ENCODE assay signal across 1 cellular context in the genomic region with DNA sequence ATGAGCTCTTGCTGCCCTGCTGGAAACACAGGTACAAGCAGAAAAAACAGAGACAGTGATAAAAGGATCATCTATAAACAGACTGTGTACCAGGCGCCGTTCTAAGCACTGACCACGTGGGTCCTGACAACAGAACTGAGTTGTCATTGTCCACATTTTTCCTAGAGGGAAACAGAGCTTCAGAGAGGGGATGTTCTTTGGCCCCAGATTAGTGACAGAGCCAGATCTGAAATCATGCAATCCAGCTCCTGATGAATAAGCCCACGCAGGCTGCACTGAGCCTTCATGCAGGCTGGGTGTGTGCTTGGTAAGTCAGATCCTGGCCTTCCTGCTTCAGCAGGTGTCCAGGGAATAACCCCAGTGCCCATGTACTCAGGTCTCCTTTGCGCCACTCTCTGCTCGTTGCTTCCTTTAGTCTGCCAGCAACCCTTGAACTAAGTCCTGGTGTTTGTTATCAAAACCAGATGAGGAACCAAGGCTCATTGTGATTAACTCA.
A peak's percentile ranks its signal among the peaks of the same experiment; 100 is the strongest.
TF ChIP-seq lines count a peak whose summit lies in the region.

No MANE protein-coding gene starts in this region.

TF ChIP-seq in K562, 482 proteins besides CTCF, POLR2A, EP300 and RAD21 (continued from another document):
- TF ChIP-seq, protein P1, sequence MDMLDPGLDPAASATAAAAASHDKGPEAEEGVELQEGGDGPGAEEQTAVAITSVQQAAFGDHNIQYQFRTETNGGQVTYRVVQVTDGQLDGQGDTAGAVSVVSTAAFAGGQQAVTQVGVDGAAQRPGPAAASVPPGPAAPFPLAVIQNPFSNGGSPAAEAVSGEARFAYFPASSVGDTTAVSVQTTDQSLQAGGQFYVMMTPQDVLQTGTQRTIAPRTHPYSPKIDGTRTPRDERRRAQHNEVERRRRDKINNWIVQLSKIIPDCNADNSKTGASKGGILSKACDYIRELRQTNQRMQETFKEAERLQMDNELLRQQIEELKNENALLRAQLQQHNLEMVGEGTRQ (CRISPR knock-in tag; IDR thresholded peaks at IDR 0.05): 0 out of 2 replicates have a peak, but pooled peaks have one; percentile 9
- no peak for TF ChIP-seq ZFX (CRISPR knock-in tag; IDR thresholded peaks at IDR 0.05)
